ENCODE assay signal across 18 cellular contexts in genomic region chr5:38184627-38185026, GRCh38.
"Had no signal": no experiment of that assay in that cellular context is flagged by ENCODE, and none has a peak within 500 bp of the region (broad histone marks: within the 10 kb centered on the region; RNA-seq: fewer than 3 reads in every experiment).

No MANE protein-coding gene starts in this region.

- DNase-seq: Kasumi-1, MM.1S, NCI-H1092 treated with DMSO at 0.1 percent for 48 hours, NCI-H1436, NCI-H187, NCI-H2029, NCI-H2081 treated with DMSO at 0.1 percent for 48 hours, NCI-H2227 treated with DMSO at 0.1 percent for 48 hours, NCI-H526, PC-9, Peyer's patch, SHP77 treated with DMSO at 0.1 percent for 48 hours, SJCRH30, T-helper 1 cell had no signal

- H3K4me1 ChIP-seq: Peyer's patch, SJCRH30 had no signal

- H2AFZ ChIP-seq: PC-9 had no signal

- H3K9me3 ChIP-seq: Peyer's patch had no signal

- H3K4me3 ChIP-seq: K562, PC-9, Peyer's patch, SJCRH30 had no signal

- H3K4me2 ChIP-seq: KMS-11, PC-9 had no signal

- H3K9ac ChIP-seq: KMS-11 had no signal

- H3K27me3 ChIP-seq: Peyer's patch, SJCRH30 had no signal

- H3K36me3 ChIP-seq: Peyer's patch, SJCRH30 had no signal

- H3K27ac ChIP-seq: KMS-11, PC-9, Peyer's patch, SJCRH30 had no signal

- ATAC-seq: K562, Right ventricle myocardium inferior, SK-N-SH treated with all-trans-retinoic acid at 6 μM for 48 hours had no signal
